ENCODE assay signal across 8 cellular contexts in the genomic region with DNA sequence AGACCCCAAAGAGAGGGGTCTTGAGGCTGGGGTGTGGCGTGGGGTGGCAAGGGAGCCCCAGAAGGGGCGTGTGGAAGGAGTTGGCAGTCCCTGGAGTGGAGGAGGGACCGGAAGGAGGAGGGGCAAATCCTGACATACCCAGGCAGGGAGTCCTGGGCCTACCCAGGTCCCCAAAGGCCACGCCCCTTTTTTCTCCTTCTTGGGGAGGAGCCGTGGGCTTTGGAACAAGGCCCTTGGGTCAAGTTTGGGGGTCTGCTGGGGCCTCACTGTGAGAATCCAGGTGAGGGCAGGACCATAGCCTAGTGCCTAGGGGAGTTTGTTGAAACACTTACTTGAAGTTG. TPM values are rescaled to one million over a fixed set of nuclear protein-coding genes. Genes with fewer than 3 reads are reported as not detected.
DNase-seq lines count a peak whose midpoint lies in the region; ATAC-seq lines count a peak whose summit lies in the region.

No MANE protein-coding gene starts in this region.

- H3K9ac ChIP-seq in SK-N-MC (ENCODE audit: insufficient read length) = no peak overlapping the region

- intact Hi-C loops in left ventricle myocardium superior (cut with micrococcal nuclease) (no loop called here), sciatic nerve (cut with DNase I) (no loop called here)

- no peak overlapping the region for H3K27ac ChIP-seq in SK-N-MC

- peak overlapping the region; percentile 80 for H3K4me3 ChIP-seq in SK-N-MC

- H3K9me3 ChIP-seq in SK-N-MC (ENCODE audit: low read depth, low read length) = no peaks in the 10 kb centered on the region

- ATAC-seq in left ventricle myocardium superior (peak; percentile 58), sciatic nerve (peak; percentile 59), GM21619 (IDR thresholded peaks at IDR 0.05; ENCODE audit: unreplicated experiment) (no peak)

- DNase-seq in Daoy (ENCODE audit: low read depth) (peak; percentile 79), SK-N-MC (ENCODE audit: low read depth, low spot score) (no peak), left ventricle myocardium superior (peak; percentile 79), sciatic nerve (ENCODE audit: low spot score) (peak; percentile 81), NCI-H524 treated with DMSO at 0.1 percent for 48 hours (lab: John Stamatoyannopoulos, UW) (no peak), NOMO-1 (lab: John Stamatoyannopoulos, UW; ENCODE audit: unreplicated experiment in 2 of 2) (no peak)
- DNase-seq in effector CD4-positive, alpha-beta T cell = no peak

- H3K36me3 ChIP-seq in SK-N-MC (ENCODE audit: insufficient read depth, low read length) = no peaks in the 10 kb centered on the region

RNA-seq across cellular contexts. Expression of gene SMARCD3, which starts 1.2 kb away (rescaled TPM):
- 25.6 and 29.9 TPM in 2 replicates for total RNA-seq in Daoy (2014; rRNA removed; shearing (Covaris generic))
- total RNA-seq in left ventricle myocardium superior (132 TPM), sciatic nerve (50.7 TPM)

RNA-seq across cellular contexts. Expression of gene CHPF2, which starts 17.4 kb away (rescaled TPM):
- 38.3 and 43.5 TPM in 2 replicates for total RNA-seq in Daoy (2014; rRNA removed; shearing (Covaris generic))
- total RNA-seq in left ventricle myocardium superior = 12.1 TPM
- total RNA-seq in sciatic nerve = 23.6 TPM

RNA-seq across cellular contexts. Expression of gene ABCF2, which starts 22.7 kb away (rescaled TPM):
- 116 and 126 TPM in 2 replicates for total RNA-seq in Daoy (2014; rRNA removed; shearing (Covaris generic))
- total RNA-seq in left ventricle myocardium superior (27.6 TPM), sciatic nerve (20.8 TPM)

RNA-seq across cellular contexts. Expression of gene H2BK1, which starts 39.4 kb away (rescaled TPM):
- total RNA-seq in Daoy (2014; rRNA removed; shearing (Covaris generic)) = not detected in 2 replicates
- total RNA-seq in left ventricle myocardium superior (not detected), sciatic nerve (not detected)

Comparison
In these comparisons a context has a peak if more than half of its experiments do, and no peak if none do; other contexts are left out.
1. DNase-seq: peak in Daoy (single experiment), left ventricle myocardium superior (single experiment) and sciatic nerve (single experiment); none in SK-N-MC (single experiment), NCI-H524 treated with DMSO at 0.1 percent for 48 hours (single experiment), effector CD4-positive, alpha-beta T cell (single experiment) and NOMO-1 (0 of 2).